ENCODE assay signal across 8 cellular contexts in genomic region chr13:20119960-20120359, GRCh38. TPM values are rescaled to one million over a fixed set of nuclear protein-coding genes. Genes with fewer than 3 reads are reported as not detected.
A peak's percentile ranks its signal among the peaks of the same experiment; 100 is the strongest.
DNase-seq lines count a peak whose midpoint lies in the region; TF ChIP-seq lines count a peak whose summit lies in the region.

No MANE protein-coding gene starts in this region.

- TF ChIP-seq EP300 in tibial nerve (IDR thresholded peaks at IDR 0.05) = no peak

- TF ChIP-seq CTCF in ascending aorta (IDR thresholded peaks at IDR 0.05) (no peak), mesothelial cell of epicardium (IDR thresholded peaks at IDR 0.05; ENCODE audit: unreplicated experiment) (no peak), tibial nerve (IDR thresholded peaks at IDR 0.05) (no peak)

- H3K4me1 ChIP-seq in ascending aorta (no peaks in the 10 kb centered on the region), tibial nerve (peaks cover 0 to 21% (median 0%) of the 10 kb centered on the region in 4 donors)

- no peaks in the 10 kb centered on the region for H3K9me3 Mint-ChIP-seq in activated naive CD4-positive, alpha-beta T cell treated with anti-CD3 and anti-CD28 coated beads, Interleukin-2, amount 50 U/mL, for 24 hours
- no peaks in the 10 kb centered on the region for H3K9me3 Mint-ChIP-seq in mesothelial cell of epicardium

- TF ChIP-seq POLR2A in tibial nerve (IDR thresholded peaks at IDR 0.05) = no peak

- H3K4me3 ChIP-seq in ascending aorta (peak overlapping the region; percentile 19 to 77), tibial nerve (peak overlapping the region in 2 of 4 donors; percentile 29 to 40)

- DNase-seq in activated naive CD4-positive, alpha-beta T cell treated with anti-CD3 and anti-CD28 coated beads, Interleukin-2, amount 50 U/mL, for 16 hours = no peak
- no peak for DNase-seq in ascending aorta (ENCODE audit: low spot score in 2 of 2)
- DNase-seq in mesothelial cell of epicardium (ENCODE audit: low spot score in 2 of 2, unreplicated experiment in 2 of 2) = no peak
- DNase-seq in tibial nerve (ENCODE audit: low spot score in 2 of 2) = no peak
- no peak for DNase-seq in iPS-NIHi7 (ENCODE audit: extremely low spot score)
- no peak for DNase-seq in anterior cingulate cortex (lab: John Stamatoyannopoulos, UW)
- no peak for DNase-seq in AG20443 (ENCODE audit: low spot score)

- H3K27me3 Mint-ChIP-seq in activated naive CD4-positive, alpha-beta T cell treated with anti-CD3 and anti-CD28 coated beads, Interleukin-2, amount 50 U/mL, for 24 hours = peaks cover 4% of the 10 kb centered on the region
- H3K27me3 Mint-ChIP-seq in mesothelial cell of epicardium (ENCODE audit: low read depth) = peaks cover 6% of the 10 kb centered on the region

- H3K36me3 ChIP-seq in ascending aorta (no peaks in the 10 kb centered on the region), tibial nerve (no peaks in the 10 kb centered on the region)

- peak overlapping the region; percentile 79 to 82 for H3K27ac ChIP-seq in ascending aorta
- H3K27ac ChIP-seq in tibial nerve = peak overlapping the region in 3 of 4 donors; percentile 77 to 88 (median 80)

- no peaks in the 10 kb centered on the region for H3K9me3 ChIP-seq in ascending aorta
- no peaks in the 10 kb centered on the region for H3K9me3 ChIP-seq in tibial nerve

- no peaks in the 10 kb centered on the region for H3K27me3 ChIP-seq in ascending aorta
- no peaks in the 10 kb centered on the region for H3K27me3 ChIP-seq in tibial nerve

- H3K36me3 Mint-ChIP-seq in activated naive CD4-positive, alpha-beta T cell treated with anti-CD3 and anti-CD28 coated beads, Interleukin-2, amount 50 U/mL, for 24 hours = no peaks in the 10 kb centered on the region
- H3K36me3 Mint-ChIP-seq in mesothelial cell of epicardium = no peaks in the 10 kb centered on the region

- peak overlapping the region; percentile 87 for H3K4me3 Mint-ChIP-seq in activated naive CD4-positive, alpha-beta T cell treated with anti-CD3 and anti-CD28 coated beads, Interleukin-2, amount 50 U/mL, for 24 hours
- peak overlapping the region; percentile 51 for H3K4me3 Mint-ChIP-seq in mesothelial cell of epicardium

- 67 to 90% methylated on average over 3 of the region's 3 CpGs for WGBS in tibial nerve, 2 donors

- no peak overlapping the region for H3K27ac Mint-ChIP-seq in activated naive CD4-positive, alpha-beta T cell treated with anti-CD3 and anti-CD28 coated beads, Interleukin-2, amount 50 U/mL, for 24 hours
- peak overlapping the region; percentile 61 for H3K27ac Mint-ChIP-seq in mesothelial cell of epicardium

- intact Hi-C loops in ascending aorta (cut with DNase I) = loop anchor here (5.0 to 10.0 kb wide), 2 partner anchors 258 to 585 kb away; partner anchors contain the start of genes IL17D and ZMYM5

- peaks cover 19% of the 10 kb centered on the region for H3K4me1 Mint-ChIP-seq in activated naive CD4-positive, alpha-beta T cell treated with anti-CD3 and anti-CD28 coated beads, Interleukin-2, amount 50 U/mL, for 24 hours
- peaks cover 7% of the 10 kb centered on the region for H3K4me1 Mint-ChIP-seq in mesothelial cell of epicardium

RNA-seq across cellular contexts. Expression of gene GJA3, which starts 40.9 kb away (rescaled TPM):
- total RNA-seq in ascending aorta = not detected
- total RNA-seq in mesothelial cell of epicardium = 4.4 to 5.3 TPM (median 5.2 TPM) in 3 replicates
- under 1 TPM in 1 of 4 donors, not detected in 3; under 0.01 TPM for total RNA-seq in tibial nerve
